In the genomic region with DNA sequence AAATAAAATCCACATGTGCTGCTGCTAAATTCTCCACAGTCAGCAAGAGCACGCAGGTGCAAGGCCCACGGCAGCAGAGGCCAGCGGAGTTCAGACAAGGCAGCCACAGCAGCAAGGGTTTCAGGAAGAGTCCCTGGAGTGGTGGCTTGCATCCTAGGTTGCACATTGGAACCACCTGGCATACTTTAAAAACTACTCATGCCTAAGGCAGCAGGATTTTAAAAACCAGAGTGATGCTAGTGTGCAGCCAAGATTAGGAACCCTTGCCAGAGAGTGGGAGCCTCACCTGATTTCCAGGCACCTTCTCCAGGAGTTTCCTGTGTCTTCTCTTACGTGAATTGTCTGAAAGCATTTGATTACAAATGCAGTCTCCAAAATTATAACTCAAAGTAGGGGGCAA, we compare ENCODE assay signal across 31 cellular contexts.
"Had no signal": no experiment of that assay in that cellular context is flagged by ENCODE, and none has a peak within 500 bp of the region (broad histone marks: within the 10 kb centered on the region; RNA-seq: fewer than 3 reads in every experiment).

No MANE protein-coding gene starts in this region.

- H3K27me3 ChIP-seq: brain microvascular endothelial cell, dorsolateral prefrontal cortex, esophagus muscularis mucosa had no signal

- ATAC-seq: activated T-cell treated with anti-CD3 and anti-CD28 coated beads, Interleukin-2, amount 50 U/mL, for 4 hours; activated T-helper 17 cell treated with anti-CD3 and anti-CD28 coated beads, Interleukin-2, amount 50 U/mL, for 72 hours; effector memory CD8-positive, alpha-beta T cell; gastroesophageal sphincter; T-helper 17 cell had no signal

- H3K4me3 Mint-ChIP-seq: activated CD4-positive, alpha-beta memory T cell treated with anti-CD3 and anti-CD28 coated beads, Interleukin-2, amount 10 ng/mL, durations not matched to agents 7 days and 5 days; activated CD4-positive, alpha-beta T cell treated with anti-CD3 and anti-CD28 coated beads, Interleukin-2, amount 10 ng/mL, durations not matched to agents 7 days and 5 days; activated naive CD8-positive, alpha-beta T cell; activated T-cell treated with anti-CD3 and anti-CD28 coated beads, Interleukin-2, amount 50 U/mL, for 4 hours; activated T-helper 17 cell treated with anti-CD3 and anti-CD28 coated beads, Interleukin-2, amount 50 U/mL, for 72 hours; central memory CD8-positive, alpha-beta T cell; dendritic cell treated with granulocyte-macrophage colony-stimulating factor and Interleukin-4, amounts not matched to agents 40 ng/mL and 50 ng/mL, for 4 days; effector memory CD8-positive, alpha-beta T cell; T-helper 17 cell; T-helper 2 cell treated with Interferon-gamma antibody and Interleukin-4, amounts not matched to agents 5 μg/mL and 100 μg/mL, for 36 hours had no signal

- H3K4me1 Mint-ChIP-seq: activated CD4-positive, alpha-beta T cell treated with anti-CD3 and anti-CD28 coated beads, Interleukin-2, amount 10 ng/mL, durations not matched to agents 7 days and 5 days; activated T-helper 17 cell treated with anti-CD3 and anti-CD28 coated beads, Interleukin-2, amount 50 U/mL, for 72 hours; central memory CD8-positive, alpha-beta T cell had no signal

- H3K27ac ChIP-seq: brain microvascular endothelial cell, coronary artery, dorsolateral prefrontal cortex, esophagus muscularis mucosa, gastroesophageal sphincter, WERI-Rb-1 had no signal

- DNase-seq: activated CD4-positive, alpha-beta memory T cell treated with anti-CD3 and anti-CD28 coated beads, Interleukin-2, amount 10 ng/mL, durations not matched to agents 7 days and 5 days; activated CD4-positive, alpha-beta T cell treated with anti-CD3 and anti-CD28 coated beads for 1 hour; activated CD4-positive, alpha-beta T cell treated with anti-CD3 and anti-CD28 coated beads for 4 hours; activated CD4-positive, alpha-beta T cell treated with anti-CD3 and anti-CD28 coated beads, Interleukin-2, amount 10 ng/mL, durations not matched to agents 7 days and 5 days; activated CD4-positive, alpha-beta T cell treated with anti-CD3 and anti-CD28 coated beads, Interleukin-2, amount 50 U/mL, for 4 hours; activated CD8-positive, alpha-beta memory T cell treated with anti-CD3 and anti-CD28 coated beads, Interleukin-2, amount 50 U/mL, for 48 hours; activated effector memory CD4-positive, alpha-beta T cell treated with Interleukin-2 at 50 U/mL for 16 hours; activated gamma-delta T cell treated with Interleukin-2 at 50 U/mL for 16 hours; activated naive CD4-positive, alpha-beta T cell treated with anti-CD3 and anti-CD28 coated beads, Interleukin-2, amount 50 U/mL, for 16 hours; activated naive CD4-positive, alpha-beta T cell treated with Interleukin-2 at 50 U/mL for 16 hours; activated T-cell treated with anti-CD3 and anti-CD28 coated beads, Interleukin-2, amount 50 U/mL, for 4 hours; amniotic stem cell; anterior cingulate cortex; brain microvascular endothelial cell; dorsolateral prefrontal cortex; effector CD4-positive, alpha-beta T cell; effector memory CD8-positive, alpha-beta T cell; erythroblast; foreskin melanocyte; hippocampal formation; T-helper 17 cell; T1000; WERI-Rb-1 had no signal

- H3K9me3 ChIP-seq: esophagus muscularis mucosa, gastroesophageal sphincter had no signal

- H3K9me3 Mint-ChIP-seq: activated CD4-positive, alpha-beta memory T cell treated with anti-CD3 and anti-CD28 coated beads, Interleukin-2, amount 10 ng/mL, durations not matched to agents 7 days and 5 days; activated CD4-positive, alpha-beta T cell treated with anti-CD3 and anti-CD28 coated beads, Interleukin-2, amount 10 ng/mL, durations not matched to agents 7 days and 5 days; activated T-cell treated with anti-CD3 and anti-CD28 coated beads, Interleukin-2, amount 50 U/mL, for 4 hours; activated T-helper 17 cell treated with anti-CD3 and anti-CD28 coated beads, Interleukin-2, amount 50 U/mL, for 72 hours; central memory CD8-positive, alpha-beta T cell; dendritic cell treated with granulocyte-macrophage colony-stimulating factor and Interleukin-4, amounts not matched to agents 40 ng/mL and 50 ng/mL, for 4 days; effector memory CD8-positive, alpha-beta T cell; T-helper 2 cell treated with Interferon-gamma antibody and Interleukin-4, amounts not matched to agents 5 μg/mL and 100 μg/mL, for 36 hours had no signal

- H3K27ac Mint-ChIP-seq: activated CD4-positive, alpha-beta memory T cell treated with anti-CD3 and anti-CD28 coated beads, Interleukin-2, amount 10 ng/mL, durations not matched to agents 7 days and 5 days; activated CD4-positive, alpha-beta T cell treated with anti-CD3 and anti-CD28 coated beads, Interleukin-2, amount 10 ng/mL, durations not matched to agents 7 days and 5 days; activated naive CD8-positive, alpha-beta T cell; activated T-helper 17 cell treated with anti-CD3 and anti-CD28 coated beads, Interleukin-2, amount 50 U/mL, for 72 hours; effector memory CD8-positive, alpha-beta T cell; T-helper 17 cell; T-helper 2 cell treated with Interferon-gamma antibody and Interleukin-4, amounts not matched to agents 5 μg/mL and 100 μg/mL, for 36 hours had no signal

- H3K36me3 ChIP-seq: brain microvascular endothelial cell, esophagus muscularis mucosa, gastroesophageal sphincter, WERI-Rb-1 had no signal

- H3K4me3 ChIP-seq: coronary artery, dorsolateral prefrontal cortex, esophagus muscularis mucosa, gastroesophageal sphincter had no signal

- H3K4me1 ChIP-seq: esophagus muscularis mucosa, gastroesophageal sphincter had no signal

- H3K36me3 Mint-ChIP-seq: activated naive CD8-positive, alpha-beta T cell had no signal
